In genomic region chr17:18858567-18859245, GRCh38 we compare ENCODE assay signal across 8 cellular contexts. TPM values are rescaled to one million over a fixed set of nuclear protein-coding genes. Genes with fewer than 3 reads are reported as not detected.
DNase-seq lines count a peak whose midpoint lies in the region; ATAC-seq and TF ChIP-seq lines count a peak whose summit lies in the region.

No MANE protein-coding gene starts in this region.

- H3K4me1 ChIP-seq in BLaER1 = peaks cover 54% of the 10 kb centered on the region

- intact Hi-C loops in dendritic cell treated with granulocyte-macrophage colony-stimulating factor and Interleukin-4, amounts not matched to agents 40 ng/mL and 50 ng/mL, for 4 days (cut with micrococcal nuclease) = loop anchor here (5.0 kb wide), 1 partner anchor 76 kb away; the partner anchor contains the start of gene TVP23B
- intact Hi-C loops in natural killer cell (cut with micrococcal nuclease) = no loop called here
- intact Hi-C loops in left colon (cut with DNase I, micrococcal nuclease) = no loop called here

- no peaks in the 10 kb centered on the region for H3K9me3 Mint-ChIP-seq in dendritic cell treated with granulocyte-macrophage colony-stimulating factor and Interleukin-4, amounts not matched to agents 40 ng/mL and 50 ng/mL, for 4 days
- H3K9me3 Mint-ChIP-seq in natural killer cell = no peaks in the 10 kb centered on the region

- peak overlapping the region; percentile 75 for H3K4me2 ChIP-seq in BLaER1

- peak overlapping the region; percentile 91 for H3K4me3 ChIP-seq in BLaER1

- peak overlapping the region; percentile 72 for H3K4me3 Mint-ChIP-seq in dendritic cell treated with granulocyte-macrophage colony-stimulating factor and Interleukin-4, amounts not matched to agents 40 ng/mL and 50 ng/mL, for 4 days
- peak overlapping the region; percentile 94 for H3K4me3 Mint-ChIP-seq in natural killer cell

- H3K36me3 Mint-ChIP-seq in dendritic cell treated with granulocyte-macrophage colony-stimulating factor and Interleukin-4, amounts not matched to agents 40 ng/mL and 50 ng/mL, for 4 days (ENCODE audit: low read depth) = peaks cover 6% of the 10 kb centered on the region
- H3K36me3 Mint-ChIP-seq in natural killer cell = no peaks in the 10 kb centered on the region

- no peak for TF ChIP-seq CTCF in natural killer cell (IDR thresholded peaks at IDR 0.05)

- H4K20me1 ChIP-seq in BLaER1 = no peaks in the 10 kb centered on the region

- H3K27me3 Mint-ChIP-seq in dendritic cell treated with granulocyte-macrophage colony-stimulating factor and Interleukin-4, amounts not matched to agents 40 ng/mL and 50 ng/mL, for 4 days = no peaks in the 10 kb centered on the region
- no peaks in the 10 kb centered on the region for H3K27me3 Mint-ChIP-seq in natural killer cell (ENCODE audit: low read depth in 2 of 2)

- H3K4me1 Mint-ChIP-seq in dendritic cell treated with granulocyte-macrophage colony-stimulating factor and Interleukin-4, amounts not matched to agents 40 ng/mL and 50 ng/mL, for 4 days (ENCODE audit: low read depth) = peaks cover 50% of the 10 kb centered on the region
- peaks cover 42 to 46% of the 10 kb centered on the region in 2 donors for H3K4me1 Mint-ChIP-seq in natural killer cell

- H3K27ac ChIP-seq in BLaER1 = peak overlapping the region; percentile 95
- H3K27ac ChIP-seq in KOPT-K1 (ENCODE audit: low read depth, low read length, poor library complexity, severe bottlenecking) = peak overlapping the region; percentile 80

- ATAC-seq in natural killer cell = no peak
- ATAC-seq in HG03354 (IDR thresholded peaks at IDR 0.05; ENCODE audit: poor library complexity, severe bottlenecking, unreplicated experiment) = no peak
- ATAC-seq in HG02571 (IDR thresholded peaks at IDR 0.05; ENCODE audit: unreplicated experiment) = no peak
- ATAC-seq in left colon = no peak

- H3K9ac ChIP-seq in BLaER1 = peak overlapping the region; percentile 96

- DNase-seq in natural killer cell (no peak), left colon (no peak)
- DNase-seq in effector CD8-positive, alpha-beta T cell (lab: John Stamatoyannopoulos, UW) = no peak

- H3K27ac Mint-ChIP-seq in dendritic cell treated with granulocyte-macrophage colony-stimulating factor and Interleukin-4, amounts not matched to agents 40 ng/mL and 50 ng/mL, for 4 days = peak overlapping the region; percentile 70
- H3K27ac Mint-ChIP-seq in natural killer cell = peak overlapping the region; percentile 85 to 92

- H3K9me3 ChIP-seq in BLaER1 (no peaks in the 10 kb centered on the region), KOPT-K1 (ENCODE audit: insufficient read depth, low read length, poor library complexity, severe bottlenecking) (no peaks in the 10 kb centered on the region)

- H3K36me3 ChIP-seq in BLaER1 (peaks cover 8% of the 10 kb centered on the region), KOPT-K1 (ENCODE audit: insufficient read depth, low read length) (no peaks in the 10 kb centered on the region)

- no peaks in the 10 kb centered on the region for H3K27me3 ChIP-seq in BLaER1

RNA-seq across cellular contexts. Expression of gene PRPSAP2, which starts 0.8 kb away (rescaled TPM):
- total RNA-seq in natural killer cell (10 to 100 TPM; 33.4 to 48.2 (median 33.8) TPM), left colon (10 to 100 TPM; 27.1 to 31.5 TPM)
